In genomic region chr9:95495529-95495928, GRCh38 we compare ENCODE assay signal across 17 cellular contexts. TPM values are rescaled to one million over a fixed set of nuclear protein-coding genes. Genes with fewer than 3 reads are reported as not detected.
DNase-seq lines count a peak whose midpoint lies in the region; ATAC-seq and TF ChIP-seq lines count a peak whose summit lies in the region.
"Had no signal": no experiment of that assay in that cellular context is flagged by ENCODE, and none has a peak within 500 bp of the region (broad histone marks: within the 10 kb centered on the region; RNA-seq: fewer than 3 reads in every experiment).

No MANE protein-coding gene starts in this region.

- H3K79me2 ChIP-seq in OCI-LY3 (ENCODE audit: low read length): peaks cover 29% of the 10 kb centered on the region

- H3K9ac ChIP-seq in OCI-LY3 (ENCODE audit: low read length) (no peak overlapping the region), iPS-20b (ENCODE audit: low read depth, low read length) (peak overlapping the region; percentile 42; the same call in 1 of the 2 replicates)

- POLR2A ChIA-PET in activated CD4-positive, alpha-beta T cell treated with anti-CD3 and anti-CD28 coated beads, Interleukin-2, amount 10 ng/mL, durations not matched to agents 7 days and 5 days (lab: Charles Lee): no interaction called here

- no peaks in the 10 kb centered on the region for H3K27me3 ChIP-seq in OCI-LY3 (ENCODE audit: low read depth, low read length)
- H3K27me3 ChIP-seq in iPS-20b (ENCODE audit: insufficient read depth, low read length): no peaks in the 10 kb centered on the region
- H3K27me3 ChIP-seq in tibial nerve: no peaks in the 10 kb centered on the region
- no peaks in the 10 kb centered on the region for H3K27me3 ChIP-seq in upper lobe of right lung

- 45 to 58% methylated on average over 3 of the region's 3 CpGs for WGBS in tibial nerve, 2 donors

- no peak for TF ChIP-seq POLR2A in tibial nerve (IDR thresholded peaks at IDR 0.05)

- intact Hi-C loops in upper lobe of right lung (cut with DNase I): no loop called here

- no peak for DNase-seq in activated CD4-positive, alpha-beta T cell treated with anti-CD3 and anti-CD28 coated beads, Interleukin-2, amount 10 ng/mL, durations not matched to agents 7 days and 5 days
- no peak for DNase-seq in activated CD4-positive, alpha-beta T cell treated with anti-CD3 and anti-CD28 coated beads, Interleukin-2, amount 50 U/mL, for 1 hour
- DNase-seq in tibial nerve (ENCODE audit: low spot score in 2 of 2) (no peak), upper lobe of right lung (no peak)
- DNase-seq in activated CD4-positive, alpha-beta T cell treated with anti-CD3 and anti-CD28 coated beads, Interleukin-2, amount 50 U/mL, for 4 hours: no peak
- DNase-seq: 8988T; activated CD4-positive, CD25-positive, alpha-beta regulatory T cell; H7; left ventricle myocardium superior; NCI-H1694 treated with DMSO at 0.1 percent for 48 hours; NCI-H446 treated with DMSO at 0.1 percent for 48 hours; stimulated activated CD4-positive, alpha-beta T cell treated with anti-CD3 and anti-CD28 coated beads, Interleukin-4, amount 100 ng/mL, for 1 hour had no signal

- ATAC-seq in upper lobe of right lung (no peak), HG03095 (IDR thresholded peaks at IDR 0.05; ENCODE audit: unreplicated experiment) (no peak)
- ATAC-seq: left ventricle myocardium superior, Right ventricle myocardium inferior had no signal

- peak overlapping the region; percentile 65 for H3K4me3 Mint-ChIP-seq in activated CD4-positive, alpha-beta T cell treated with anti-CD3 and anti-CD28 coated beads, Interleukin-2, amount 10 ng/mL, durations not matched to agents 7 days and 5 days

- peaks cover 69% of the 10 kb centered on the region for H3K4me1 Mint-ChIP-seq in activated CD4-positive, alpha-beta T cell treated with anti-CD3 and anti-CD28 coated beads, Interleukin-2, amount 10 ng/mL, durations not matched to agents 7 days and 5 days

- H3K27ac ChIP-seq in OCI-LY3 (ENCODE audit: low read length) (no peak overlapping the region), iPS-20b (ENCODE audit: low read length) (no peak overlapping the region), tibial nerve (peak overlapping the region in 3 of 4 donors; percentile 20 to 67 (median 36)), upper lobe of right lung (no peak overlapping the region)

- no peak overlapping the region for H3K4me3 ChIP-seq in OCI-LY3 (ENCODE audit: low read length)
- H3K4me3 ChIP-seq in iPS-20b (ENCODE audit: low read length): peak overlapping the region; percentile 17; the same call in 1 of the 2 replicates
- H3K4me3 ChIP-seq in tibial nerve: no peak overlapping the region
- H3K4me3 ChIP-seq in upper lobe of right lung: no peak overlapping the region

- peak overlapping the region; percentile 94 for H3K27ac Mint-ChIP-seq in activated CD4-positive, alpha-beta T cell treated with anti-CD3 and anti-CD28 coated beads, Interleukin-2, amount 10 ng/mL, durations not matched to agents 7 days and 5 days
- H3K27ac Mint-ChIP-seq: progenitor cell of endocrine pancreas had no signal

- H3K36me3 ChIP-seq in OCI-LY3 (replicated peaks; ENCODE audit: low read depth, low read length) (no peaks in the 10 kb centered on the region), iPS-20b (ENCODE audit: insufficient read depth, low read depth, low read length) (peaks cover 12% of the 10 kb centered on the region), tibial nerve (peaks cover 0 to 6% (median 0%) of the 10 kb centered on the region in 3 donors), upper lobe of right lung (no peaks in the 10 kb centered on the region)

- H3K4me1 ChIP-seq in OCI-LY3 (ENCODE audit: low read length): peaks cover 19% of the 10 kb centered on the region
- H3K4me1 ChIP-seq in iPS-20b (ENCODE audit: insufficient read depth, low read length): peaks cover 35% of the 10 kb centered on the region
- peaks cover 0 to 99% (median 26%) of the 10 kb centered on the region in 4 donors for H3K4me1 ChIP-seq in tibial nerve
- H3K4me1 ChIP-seq in upper lobe of right lung: peaks cover 32% of the 10 kb centered on the region

- CTCF ChIA-PET in activated CD4-positive, alpha-beta T cell treated with anti-CD3 and anti-CD28 coated beads, Interleukin-2, amount 10 ng/mL, durations not matched to agents 7 days and 5 days (lab: Charles Lee): interaction anchor here (1.1 kb wide), 1 partner anchor 23 kb away, joined by 3 read pairs; no protein-coding TSS in a partner anchor

- H3K9me3 Mint-ChIP-seq in activated CD4-positive, alpha-beta T cell treated with anti-CD3 and anti-CD28 coated beads, Interleukin-2, amount 10 ng/mL, durations not matched to agents 7 days and 5 days: no peaks in the 10 kb centered on the region

- peak overlapping the region; percentile 83; the same call in 1 of the 2 replicates for H3K4me2 ChIP-seq in OCI-LY3 (ENCODE audit: low read length)

- H3K27me3 Mint-ChIP-seq in activated CD4-positive, alpha-beta T cell treated with anti-CD3 and anti-CD28 coated beads, Interleukin-2, amount 10 ng/mL, durations not matched to agents 7 days and 5 days: peaks cover 14% of the 10 kb centered on the region
- H3K27me3 Mint-ChIP-seq: progenitor cell of endocrine pancreas had no signal

- no peaks in the 10 kb centered on the region for H4K20me1 ChIP-seq in OCI-LY3 (ENCODE audit: insufficient read depth, low read length)

- no peaks in the 10 kb centered on the region for H3K36me3 Mint-ChIP-seq in activated CD4-positive, alpha-beta T cell treated with anti-CD3 and anti-CD28 coated beads, Interleukin-2, amount 10 ng/mL, durations not matched to agents 7 days and 5 days (ENCODE audit: low read depth)

- no peak for TF ChIP-seq CTCF in OCI-LY3 (IDR thresholded peaks at IDR 0.05; ENCODE audit: low read depth, low read length)
- TF ChIP-seq CTCF in tibial nerve (IDR thresholded peaks at IDR 0.05): no peak
- no peak for TF ChIP-seq CTCF in upper lobe of right lung (IDR thresholded peaks at IDR 0.05)

- no peak for TF ChIP-seq EP300 in tibial nerve (IDR thresholded peaks at IDR 0.05)

- no peaks in the 10 kb centered on the region for H3K9me3 ChIP-seq in OCI-LY3 (ENCODE audit: insufficient read depth, low read length)
- H3K9me3 ChIP-seq in iPS-20b (ENCODE audit: insufficient read depth, low read depth, low read length): no peaks in the 10 kb centered on the region
- no peaks in the 10 kb centered on the region for H3K9me3 ChIP-seq in tibial nerve
- H3K9me3 ChIP-seq in upper lobe of right lung: no peaks in the 10 kb centered on the region

- H2AFZ ChIP-seq in OCI-LY3 (ENCODE audit: low read depth, low read length): no peak overlapping the region

RNA-seq across cellular contexts. Expression of gene PTCH1, which starts 21.2 kb away (rescaled TPM):
- 1 to 10 TPM; 7.1 to 8.9 TPM for total RNA-seq in activated CD4-positive, alpha-beta T cell treated with anti-CD3 and anti-CD28 coated beads, Interleukin-2, amount 10 ng/mL, durations not matched to agents 7 days and 5 days
- total RNA-seq in tibial nerve (100 to 1,000 TPM in 1 of 4 donors, 10 to 100 TPM in 3; 39.0 to 173 (median 86.6) TPM), upper lobe of right lung (25.9 TPM)

Comparison
In these comparisons a context has a peak if more than half of its experiments do, and no peak if none do; other contexts are left out.
1. H3K27ac ChIP-seq: peak in tibial nerve (3 of 4); none in OCI-LY3 (single experiment), iPS-20b (single experiment) and upper lobe of right lung (single experiment).